ENCODE assay signal across 9 cellular contexts in the genomic region with DNA sequence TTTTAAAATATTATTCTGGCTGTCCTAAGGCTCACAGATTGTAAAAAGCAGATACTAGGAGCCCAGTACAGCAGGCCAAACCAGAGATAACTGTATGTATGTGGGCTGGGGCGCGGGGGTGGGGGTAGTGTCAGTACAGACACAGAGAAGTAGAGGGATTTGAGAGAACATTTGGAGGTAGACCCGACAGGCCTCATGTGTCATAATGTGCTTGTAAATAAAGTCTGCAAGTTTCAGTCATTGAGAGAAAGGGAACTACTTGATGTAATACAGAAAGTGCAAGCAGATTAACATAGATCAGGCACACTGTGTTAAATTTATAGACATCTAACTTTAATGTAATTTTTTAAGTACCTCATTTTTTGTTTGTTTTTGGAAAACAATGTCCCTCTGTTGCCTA. TPM values are rescaled to one million over a fixed set of nuclear protein-coding genes. Genes with fewer than 3 reads are reported as not detected.
DNase-seq lines count a peak whose midpoint lies in the region; ATAC-seq and TF ChIP-seq lines count a peak whose summit lies in the region.
"Had no signal": no experiment of that assay in that cellular context is flagged by ENCODE, and none has a peak within 500 bp of the region (broad histone marks: within the 10 kb centered on the region; RNA-seq: fewer than 3 reads in every experiment).

No MANE protein-coding gene starts in this region.

- H3K9ac ChIP-seq in Karpas-422 (ENCODE audit: low read length): no peak overlapping the region

- H3K27ac ChIP-seq in Karpas-422 (ENCODE audit: low read length): no peak overlapping the region

- TF ChIP-seq CTCF in CD14-positive monocyte (IDR thresholded peaks at IDR 0.05): no peak
- TF ChIP-seq CTCF in lower leg skin (IDR thresholded peaks at IDR 0.05): no peak
- no peak for TF ChIP-seq CTCF in type B pancreatic cell (conservative IDR thresholded peaks at IDR 0.05)

- no peaks in the 10 kb centered on the region for H3K9me3 ChIP-seq in Karpas-422 (ENCODE audit: low read length)
- H3K9me3 ChIP-seq: heart right ventricle had no signal

- DNase-seq in CD14-positive monocyte (ENCODE audit: low spot score): no peak
- no peak for DNase-seq in NAMALWA (ENCODE audit: low spot score)
- DNase-seq in lower leg skin (ENCODE audit: low spot score in 2 of 2): no peak
- DNase-seq in type B pancreatic cell (ENCODE audit: extremely low spot score, unreplicated experiment): no peak
- no peak for DNase-seq in Karpas-422
- DNase-seq: heart right ventricle had no signal

- H3K27me3 Mint-ChIP-seq in CD14-positive monocyte (ENCODE audit: low read depth in 3 of 3): no peaks in the 10 kb centered on the region
- H3K27me3 Mint-ChIP-seq in activated naive CD8-positive, alpha-beta T cell: no peaks in the 10 kb centered on the region
- H3K27me3 Mint-ChIP-seq in type B pancreatic cell: no peaks in the 10 kb centered on the region

- H3K79me2 ChIP-seq in Karpas-422 (ENCODE audit: low read length): no peaks in the 10 kb centered on the region

- H3K4me3 Mint-ChIP-seq in CD14-positive monocyte (peak overlapping the region; percentile 30 to 39), type B pancreatic cell (no peak overlapping the region)
- no peak overlapping the region for H3K4me3 Mint-ChIP-seq in activated naive CD8-positive, alpha-beta T cell

- no peak overlapping the region for H2AFZ ChIP-seq in Karpas-422 (ENCODE audit: low read length)

- peaks cover 0 to 6% of the 10 kb centered on the region in 2 donors for H3K36me3 Mint-ChIP-seq in CD14-positive monocyte
- no peaks in the 10 kb centered on the region for H3K36me3 Mint-ChIP-seq in activated naive CD8-positive, alpha-beta T cell
- no peaks in the 10 kb centered on the region for H3K36me3 Mint-ChIP-seq in type B pancreatic cell

- no peaks in the 10 kb centered on the region for H4K20me1 ChIP-seq in Karpas-422 (ENCODE audit: insufficient read depth, low read depth, low read length)

- no peaks in the 10 kb centered on the region for H3K9me2 ChIP-seq in Karpas-422 (replicated peaks; ENCODE audit: insufficient read depth, low read length)

- H3K36me3 ChIP-seq in Karpas-422 (ENCODE audit: insufficient read depth, low read length): no peaks in the 10 kb centered on the region
- H3K36me3 ChIP-seq: heart right ventricle had no signal

- no peak overlapping the region for H3K4me3 ChIP-seq in lower leg skin (ENCODE audit: low read depth, poor library complexity, severe bottlenecking)
- H3K4me3 ChIP-seq in Karpas-422 (ENCODE audit: low read length): no peak overlapping the region
- H3K4me3 ChIP-seq: heart right ventricle had no signal

- TF ChIP-seq POLR2A in lower leg skin (IDR thresholded peaks at IDR 0.05): no peak

- peaks cover 54% of the 10 kb centered on the region for H3K4me1 Mint-ChIP-seq in CD14-positive monocyte
- H3K4me1 Mint-ChIP-seq in activated naive CD8-positive, alpha-beta T cell (ENCODE audit: low read depth): peaks cover 20% of the 10 kb centered on the region
- peaks cover 12% of the 10 kb centered on the region for H3K4me1 Mint-ChIP-seq in type B pancreatic cell (ENCODE audit: unreplicated experiment)

- H3K27me3 ChIP-seq in Karpas-422 (ENCODE audit: low read length): no peaks in the 10 kb centered on the region
- H3K27me3 ChIP-seq: heart right ventricle had no signal

- ATAC-seq in GM19455 (IDR thresholded peaks at IDR 0.05; ENCODE audit: unreplicated experiment): peak; percentile 68
- ATAC-seq in HG03442 (IDR thresholded peaks at IDR 0.05; ENCODE audit: unreplicated experiment): peak; percentile 63

- intact Hi-C loops in CD14-positive monocyte (cut with micrococcal nuclease) (loop anchor here in 1 of 2 donors (1.0 kb wide), 1 partner anchor 7 kb away; the partner anchor contains the start of gene POLI), lower leg skin (cut with DNase I; ENCODE audit: low total_unique reads) (no loop called here)

- H3K4me2 ChIP-seq in Karpas-422 (ENCODE audit: low read depth, low read length, poor library complexity, severe bottlenecking): no peak overlapping the region

- H3K27ac Mint-ChIP-seq in CD14-positive monocyte (peak overlapping the region; percentile 91 to 98 (median 97)), type B pancreatic cell (no peak overlapping the region)
- H3K27ac Mint-ChIP-seq in activated naive CD8-positive, alpha-beta T cell: peak overlapping the region; percentile 77

- WGBS in lower leg skin, 2 donors: 73 to 76% methylated on average over 3 of the region's 3 CpGs

- no peaks in the 10 kb centered on the region for H3K4me1 ChIP-seq in Karpas-422 (ENCODE audit: low read length)

- peaks cover 0 to 2% (median 0%) of the 10 kb centered on the region in 7 donors for H3K9me3 Mint-ChIP-seq in CD14-positive monocyte
- no peaks in the 10 kb centered on the region for H3K9me3 Mint-ChIP-seq in activated naive CD8-positive, alpha-beta T cell (ENCODE audit: low read depth)
- H3K9me3 Mint-ChIP-seq in type B pancreatic cell: no peaks in the 10 kb centered on the region

RNA-seq across cellular contexts. Expression of gene POLI, which starts 7.4 kb away (rescaled TPM):
- 1 to 10 TPM; 4.9 to 6.5 TPM for polyA plus RNA-seq in CD14-positive monocyte
- 10 to 100 TPM; 14.8 to 22.4 (median 18.2) TPM for total RNA-seq in lower leg skin
- total RNA-seq in type B pancreatic cell (ENCODE audit: low replicate concordance): 29.0 and 44.2 TPM in 2 replicates
- total RNA-seq in Karpas-422 (2014; rRNA removed; shearing (Covaris generic); ENCODE audit: low replicate concordance): 20.1 and 43.2 TPM in 2 replicates

RNA-seq across cellular contexts. Expression of gene MBD2, which starts 37.4 kb away (rescaled TPM):
- polyA plus RNA-seq in CD14-positive monocyte: 10 to 100 TPM; 11.6 to 25.2 TPM
- total RNA-seq in lower leg skin (10 to 100 TPM; 54.2 to 63.5 (median 59.5) TPM), type B pancreatic cell (ENCODE audit: low replicate concordance) (48.8 and 100 TPM in 2 replicates)
- 53.5 and 61.3 TPM in 2 replicates for total RNA-seq in Karpas-422 (2014; rRNA removed; shearing (Covaris generic); ENCODE audit: low replicate concordance)

Comparison
In these comparisons a context has a peak if more than half of its experiments do, and no peak if none do; other contexts are left out.
1. H3K4me3 Mint-ChIP-seq: peak in CD14-positive monocyte (2 of 2); none in activated naive CD8-positive, alpha-beta T cell (single experiment) and type B pancreatic cell (single experiment).